In the genomic region with DNA sequence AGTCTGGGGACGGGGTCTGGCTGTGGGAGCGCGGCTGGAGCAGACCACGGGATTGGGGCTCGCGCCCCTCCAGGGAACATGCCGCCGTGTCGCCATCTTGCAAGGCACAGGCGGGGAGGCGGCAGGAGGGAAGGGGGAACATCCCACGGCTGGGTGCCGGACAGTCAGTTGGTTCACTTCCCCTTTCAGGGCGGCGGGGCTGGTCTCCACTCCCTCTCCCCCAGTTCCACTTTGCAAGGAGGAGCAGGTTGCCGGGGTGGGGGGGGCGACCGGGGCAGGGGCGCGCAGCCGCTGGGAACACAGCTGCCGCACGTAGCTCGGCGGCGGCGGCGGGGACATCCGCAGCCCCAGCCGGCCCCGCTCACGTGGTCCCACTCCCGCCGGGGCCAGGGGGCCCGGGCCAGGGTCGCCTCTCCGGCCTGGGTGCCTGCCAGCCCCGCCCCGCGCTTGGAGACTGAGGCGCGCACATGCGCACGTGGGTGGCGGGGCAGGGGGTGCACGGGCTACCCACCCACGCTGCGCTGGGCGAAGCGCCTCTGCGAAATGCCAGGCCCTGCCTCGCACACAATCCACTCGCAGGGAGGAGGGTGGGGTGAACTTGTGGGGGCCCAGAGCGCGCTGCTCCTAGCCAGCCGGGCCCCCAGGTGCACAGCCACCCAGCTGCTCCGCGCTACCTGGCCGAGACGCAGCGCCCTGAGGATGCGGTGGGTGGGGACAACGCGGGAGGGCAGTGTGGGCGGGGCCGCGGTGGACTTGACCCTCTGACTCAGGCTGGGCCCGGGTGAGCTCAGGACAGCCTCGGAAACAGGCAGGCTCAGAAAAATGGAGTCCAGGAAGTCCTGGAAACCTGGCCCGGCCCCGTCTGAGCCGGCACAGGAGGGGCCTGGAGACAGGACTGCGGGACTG, we compare ENCODE assay signal across 8 cellular contexts. TPM values are rescaled to one million over a fixed set of nuclear protein-coding genes. Genes with fewer than 3 reads are reported as not detected.
DNase-seq lines count a peak whose midpoint lies in the region; ATAC-seq, FAIRE-seq and TF ChIP-seq lines count a peak whose summit lies in the region.

No MANE protein-coding gene starts in this region.

- TF ChIP-seq EP300 in GM12878 (IDR thresholded peaks at IDR 0.05; ENCODE audit: borderline replicate concordance in 1 of 2, control insufficient read depth in 1 of 2, low read depth in 2 of 2, low read length in 2 of 2): no peak

- no TSS peak for BruUV-seq in GM12878 (replicated peaks; lab: Mats Ljungman, UMichigan)

- peak; percentile 72 for FAIRE-seq in GM12878 (lab: Jason Lieb, UNC)

- peaks cover 82% of the 10 kb centered on the region for H3K79me2 ChIP-seq in GM12878 (ENCODE audit: control insufficient read depth, insufficient read depth, low read length)

- peak overlapping the region; percentile 97 for H3K4me2 ChIP-seq in GM12878 (ENCODE audit: control insufficient read depth, insufficient read depth)

- H3K4me3 ChIP-seq in HAP-1: peak overlapping the region; percentile 6
- peak overlapping the region; percentile 65 for H3K4me3 ChIP-seq in SJCRH30
- H3K4me3 ChIP-seq in GM12878: peak overlapping the region; percentile 82
- peak overlapping the region; percentile 24; the same call in 1 of the 2 replicates for H3K4me3 ChIP-seq in iPS DF 6.9 (ENCODE audit: low read length)

- WGBS in GM12878 (ENCODE audit: insufficient coverage, insufficient replicate concordance, low lambda C conversion rate, missing lambda C conversion rate): 2% methylated on average over 56 of the region's 73 CpGs
- no CpG with 5 or more reads among the region's 73 CpGs for WGBS in iPS DF 6.9 (ENCODE audit: insufficient coverage, insufficient read length)

- peak overlapping the region; percentile 80 for H3K9ac ChIP-seq in GM12878 (ENCODE audit: control insufficient read depth, insufficient read depth, low read length)

- SMC1A ChIA-PET in GM12878 (lab: Charles Lee; ENCODE audit: uncharacterized antibody, unreplicated experiment): interaction anchor here (1.2 kb wide), 1 partner anchor 41 kb away, joined by 4 read pairs; no protein-coding TSS in a partner anchor

- CTCF ChIA-PET in GM12878 (lab: Yijun Ruan, JAX): interaction anchor here (0.9 to 2.8 kb wide), 3 partner anchors 8 to 86 kb away, joined by 3 to 11 read pairs (median 3); a partner anchor contains a TSS

- peak; percentile 83 to 89 for DNase-seq in AML-193 (lab: John Stamatoyannopoulos, UW)
- DNase-seq in HAP-1 (ENCODE audit: low spot score in 2 of 2): peak in 1 of 2 experiments; percentile 68
- DNase-seq in SJCRH30: peak; percentile 56 to 64
- no peak for DNase-seq in GM12878 (ENCODE audit: low read depth, low spot score)
- DNase-seq in iPS DF 6.9 (ENCODE audit: low read depth, low spot score): no peak
- peak; percentile 83 for DNase-seq in sciatic nerve (ENCODE audit: low spot score)
- no peak for DNase-seq in activated gamma-delta T cell (lab: John Stamatoyannopoulos, UW)
- DNase-seq in NCI-H526 treated with DMSO at 0.1 percent for 48 hours (lab: John Stamatoyannopoulos, UW): no peak

- H3K9me3 ChIP-seq in HAP-1: no peaks in the 10 kb centered on the region
- H3K9me3 ChIP-seq in SJCRH30 (replicated peaks): no peaks in the 10 kb centered on the region
- no peaks in the 10 kb centered on the region for H3K9me3 ChIP-seq in GM12878 (replicated peaks; ENCODE audit: control insufficient read depth, insufficient read depth, low read length)
- no peaks in the 10 kb centered on the region for H3K9me3 ChIP-seq in iPS DF 6.9 (ENCODE audit: control insufficient read depth, insufficient read depth, low read length)

- H3K36me3 ChIP-seq in HAP-1 (replicated peaks) (peaks cover 4% of the 10 kb centered on the region; the same call in 1 of the 2 replicates), SJCRH30 (no peaks in the 10 kb centered on the region), GM12878 (ENCODE audit: control insufficient read depth in 2 of 2, insufficient read depth in 2 of 2, low read length in 1 of 2) (peaks cover 0 to 1% of the 10 kb centered on the region in 2 experiments; a peak in 2 of 4 replicates), iPS DF 6.9 (ENCODE audit: control insufficient read depth, insufficient read depth, low read length) (no peaks in the 10 kb centered on the region)

- RAD21 ChIA-PET in GM12878 (lab: Charles Lee; ENCODE audit: unreplicated experiment): interaction anchor here (0.7 to 1.6 kb wide), 4 partner anchors 8 to 195 kb away, joined by 3 to 6 read pairs (median 4); no protein-coding TSS in a partner anchor

- in situ Hi-C loops in HAP-1 (cut with MboI; ENCODE audit: low sequenced_read_pairs) (no loop called here), GM12878 (cut with MboI) (loop anchor here (25.0 kb wide), 1 partner anchor 1505 kb away; a partner anchor contains a TSS)

- peak; percentile 57 for TF ChIP-seq POLR2A in GM12878 (IDR thresholded peaks at IDR 0.05; ENCODE audit: low read depth, low read length)

- H3K27me3 ChIP-seq in HAP-1 (ENCODE audit: low read depth) (no peaks in the 10 kb centered on the region), SJCRH30 (no peaks in the 10 kb centered on the region), GM12878 (replicated peaks in 1 of 2; ENCODE audit: control insufficient read depth in 2 of 2, insufficient read depth in 2 of 2, low read length in 1 of 2) (no peaks in the 10 kb centered on the region), iPS DF 6.9 (ENCODE audit: control insufficient read depth, insufficient read depth, low read length) (no peaks in the 10 kb centered on the region)

- peaks cover 7% of the 10 kb centered on the region; the same call in 1 of the 2 replicates for H4K20me1 ChIP-seq in GM12878 (ENCODE audit: control insufficient read depth, insufficient read depth)

- POLR2A ChIA-PET in GM12878 (lab: Charles Lee): interaction anchor here (0.6 to 2.6 kb wide), 6 partner anchors 8 to 238 kb away, joined by 3 to 15 read pairs (median 6); a partner anchor contains a TSS

- no peak for TF ChIP-seq CTCF in GM12878 (IDR thresholded peaks at IDR 0.05 in 2 of 3, conservative IDR thresholded peaks at IDR 0.05 in 1 of 3; ENCODE audit: control insufficient read depth in 2 of 3, extremely low read depth in 1 of 3, insufficient read depth in 1 of 3, low read depth in 3 of 3, low read length in 3 of 3)

- no peak for TF ChIP-seq RAD21 in GM12878 (IDR thresholded peaks at IDR 0.05; ENCODE audit: insufficient read depth, low read depth, low read length)

- H3K27ac ChIP-seq in SJCRH30: peak overlapping the region; percentile 56
- H3K27ac ChIP-seq in GM12878 (ENCODE audit: control insufficient read depth, insufficient read depth): peak overlapping the region; percentile 87
- H3K27ac ChIP-seq in iPS DF 6.9 (ENCODE audit: low read length): no peak overlapping the region

- intact Hi-C loops in GM12878 (cut with micrococcal nuclease; ENCODE audit: unreplicated experiment): no loop called here
- intact Hi-C loops in sciatic nerve (cut with DNase I): no loop called here

- peak overlapping the region; percentile 61 for H2AFZ ChIP-seq in GM12878 (ENCODE audit: control insufficient read depth, low read depth, low read length)

- peak; percentile 63 for ATAC-seq in GM12878
- ATAC-seq in sciatic nerve: no peak

- H3K4me1 ChIP-seq in HAP-1 (peaks cover 45% of the 10 kb centered on the region), SJCRH30 (peaks cover 15% of the 10 kb centered on the region), GM12878 (ENCODE audit: control insufficient read depth, insufficient read depth, low read length) (peaks cover 24% of the 10 kb centered on the region), iPS DF 6.9 (ENCODE audit: control insufficient read depth, insufficient read depth, low read length) (peaks cover 44% of the 10 kb centered on the region)

RNA-seq across cellular contexts. Expression of a gene that starts 6.4 kb away (rescaled TPM):
- total RNA-seq in SJCRH30 (2014; rRNA removed; shearing (Covaris generic)): 5.1 and 5.8 TPM in 2 replicates
- 4.1 and 5.1 TPM in 2 replicates for total RNA-seq in GM12878 (2013; cell fraction: nucleolus; rRNA removed)
- total RNA-seq in GM12878 (2014; rRNA removed) (5.4 and 6.2 TPM in 2 replicates), GM12878 (2014; rRNA removed; fragmentation: Illumina TruSeq; extraction: Trizol) (2.2 and 2.6 TPM in 2 replicates), GM12878 (2021) (37.6 and 41.2 TPM in 2 replicates), sciatic nerve (20.2 TPM)
- 2.1 TPM for polyA plus RNA-seq in GM12878 (2011; ENCODE audit: low read depth)
- polyA plus RNA-seq in GM12878 (2011; rRNA removed) (0.89 and 1.6 TPM in 2 replicates), GM12878 (2014; fragmentation: Illumina TruSeq; extraction: Trizol) (0.57 and 2.6 TPM in 2 replicates), GM12878 (2014; fragmentation: Nextera tagmentation; extraction: Ambion mirVana) (under 1 TPM; 0.03 to 0.24 TPM), GM12878 (2014; rRNA removed) (13.4 and 13.7 TPM in 2 replicates), GM12878 (2016; fragmentation: Nextera tagmentation; extraction: Ambion mirVana) (1 to 10 TPM; 2.1 to 2.5 TPM)
- 4.1 and 7.5 TPM in 2 replicates for polyA plus RNA-seq in GM12878 (2011; cell fraction: cytosol; rRNA removed)
- polyA plus RNA-seq in GM12878 (2011; cell fraction: nucleus; rRNA removed): 11.3 and 26.9 TPM in 2 replicates
- 9.1 and 13.8 TPM in 2 replicates for polyA plus RNA-seq in GM12878 (2012)
- polyA minus RNA-seq in GM12878 (2011; rRNA and poly(A)+ RNA removed): 0.59 and 1.9 TPM in 2 replicates
- 4.9 and 7.4 TPM in 2 replicates for polyA minus RNA-seq in GM12878 (2011; cell fraction: cytosol; rRNA and poly(A)+ RNA removed)
- polyA minus RNA-seq in GM12878 (2011; cell fraction: nucleus; rRNA and poly(A)+ RNA removed): 1.5 and 6.3 TPM in 2 replicates

RNA-seq across cellular contexts. Expression of a gene that starts 8.7 kb away (rescaled TPM):
- total RNA-seq in SJCRH30 (2014; rRNA removed; shearing (Covaris generic)): 17.7 and 19.1 TPM in 2 replicates
- 47.1 and 50.6 TPM in 2 replicates for total RNA-seq in GM12878 (2013; cell fraction: nucleolus; rRNA removed)
- total RNA-seq in GM12878 (2014; rRNA removed) (5.2 and 11.7 TPM in 2 replicates), GM12878 (2014; rRNA removed; fragmentation: Illumina TruSeq; extraction: Trizol) (6.4 and 8.5 TPM in 2 replicates), GM12878 (2021) (38.1 and 45.2 TPM in 2 replicates), sciatic nerve (34.2 TPM)
- polyA plus RNA-seq in GM12878 (2011; ENCODE audit: low read depth): 8.9 TPM
- polyA plus RNA-seq in GM12878 (2011; rRNA removed) (2.7 and 9.5 TPM in 2 replicates), GM12878 (2014; fragmentation: Illumina TruSeq; extraction: Trizol) (4.0 and 8.2 TPM in 2 replicates), GM12878 (2014; fragmentation: Nextera tagmentation; extraction: Ambion mirVana) (under 1 TPM; 0.03 to 0.64 TPM), GM12878 (2014; rRNA removed) (31.3 and 38.2 TPM in 2 replicates), GM12878 (2016; fragmentation: Nextera tagmentation; extraction: Ambion mirVana) (1 to 10 TPM; 3.7 to 8.4 TPM)
- polyA plus RNA-seq in GM12878 (2011; cell fraction: cytosol; rRNA removed): 16.1 and 17.2 TPM in 2 replicates
- 52.3 and 81.1 TPM in 2 replicates for polyA plus RNA-seq in GM12878 (2011; cell fraction: nucleus; rRNA removed)
- 23.8 and 34.3 TPM in 2 replicates for polyA plus RNA-seq in GM12878 (2012)
- 9.6 and 10.0 TPM in 2 replicates for polyA minus RNA-seq in GM12878 (2011; rRNA and poly(A)+ RNA removed)
- polyA minus RNA-seq in GM12878 (2011; cell fraction: cytosol; rRNA and poly(A)+ RNA removed): 10.0 and 14.4 TPM in 2 replicates
- 7.4 and 15.0 TPM in 2 replicates for polyA minus RNA-seq in GM12878 (2011; cell fraction: nucleus; rRNA and poly(A)+ RNA removed)

RNA-seq across cellular contexts. Expression of a gene that starts 28.3 kb away (rescaled TPM):
- 39.2 and 41.6 TPM in 2 replicates for total RNA-seq in SJCRH30 (2014; rRNA removed; shearing (Covaris generic))
- total RNA-seq in GM12878 (2013; cell fraction: nucleolus; rRNA removed): 25.8 and 29.5 TPM in 2 replicates
- total RNA-seq in GM12878 (2014; rRNA removed) (109 and 126 TPM in 2 replicates), GM12878 (2014; rRNA removed; fragmentation: Illumina TruSeq; extraction: Trizol) (5.6 and 7.0 TPM in 2 replicates), GM12878 (2021) (72.6 and 77.6 TPM in 2 replicates), sciatic nerve (78.9 TPM)
- polyA plus RNA-seq in GM12878 (2011; ENCODE audit: low read depth): 8.6 TPM
- polyA plus RNA-seq in GM12878 (2011; rRNA removed) (7.7 and 25.3 TPM in 2 replicates), GM12878 (2014; fragmentation: Illumina TruSeq; extraction: Trizol) (0.87 and 2.5 TPM in 2 replicates), GM12878 (2014; fragmentation: Nextera tagmentation; extraction: Ambion mirVana) (under 1 TPM in 1 of 2 experiments, not detected in 1; 0.13 TPM), GM12878 (2014; rRNA removed) (84.5 and 105 TPM in 2 replicates), GM12878 (2016; fragmentation: Nextera tagmentation; extraction: Ambion mirVana) (10 to 100 TPM; 28.8 to 45.7 TPM)
- polyA plus RNA-seq in GM12878 (2011; cell fraction: cytosol; rRNA removed): 45.6 and 92.1 TPM in 2 replicates
- 158 and 188 TPM in 2 replicates for polyA plus RNA-seq in GM12878 (2011; cell fraction: nucleus; rRNA removed)
- 36.2 and 44.0 TPM in 2 replicates for polyA plus RNA-seq in GM12878 (2012)
- 22.4 and 32.0 TPM in 2 replicates for polyA minus RNA-seq in GM12878 (2011; rRNA and poly(A)+ RNA removed)
- polyA minus RNA-seq in GM12878 (2011; cell fraction: cytosol; rRNA and poly(A)+ RNA removed): 21.4 and 26.9 TPM in 2 replicates
- 13.5 and 18.1 TPM in 2 replicates for polyA minus RNA-seq in GM12878 (2011; cell fraction: nucleus; rRNA and poly(A)+ RNA removed)

RNA-seq across cellular contexts. Expression of a gene that starts 44.9 kb away (rescaled TPM):
- total RNA-seq in SJCRH30 (2014; rRNA removed; shearing (Covaris generic)): 0.08 TPM in 1 of 2 replicates, not detected in the other
- total RNA-seq in GM12878 (2013; cell fraction: nucleolus; rRNA removed): 3.1 and 4.2 TPM in 2 replicates
- 0.38 and 0.51 TPM in 2 replicates for total RNA-seq in GM12878 (2014; rRNA removed)
- 0.36 and 0.74 TPM in 2 replicates for total RNA-seq in GM12878 (2014; rRNA removed; fragmentation: Illumina TruSeq; extraction: Trizol)
- total RNA-seq in GM12878 (2021): 1.0 and 1.7 TPM in 2 replicates
- 1.3 TPM for polyA plus RNA-seq in GM12878 (2011; ENCODE audit: low read depth)
- polyA plus RNA-seq in GM12878 (2011; rRNA removed): 0.86 and 1.6 TPM in 2 replicates
- polyA plus RNA-seq in GM12878 (2011; cell fraction: cytosol; rRNA removed): 2.6 TPM in 2 replicates
- polyA plus RNA-seq in GM12878 (2011; cell fraction: nucleus; rRNA removed): 6.1 and 6.5 TPM in 2 replicates
- 1.8 and 2.5 TPM in 2 replicates for polyA plus RNA-seq in GM12878 (2012)
- 0.43 and 0.48 TPM in 2 replicates for polyA plus RNA-seq in GM12878 (2014; fragmentation: Illumina TruSeq; extraction: Trizol)
- polyA plus RNA-seq in GM12878 (2014; fragmentation: Nextera tagmentation; extraction: Ambion mirVana): under 1 TPM; 0.13 to 0.34 TPM
- polyA plus RNA-seq in GM12878 (2014; rRNA removed): 0.76 and 1.3 TPM in 2 replicates
- polyA plus RNA-seq in GM12878 (2016; fragmentation: Nextera tagmentation; extraction: Ambion mirVana): 1 to 10 TPM in 1 of 2 experiments, under 1 TPM in 1; 0.54 to 1.0 TPM
- polyA minus RNA-seq in GM12878 (2011; rRNA and poly(A)+ RNA removed): 1.9 and 2.3 TPM in 2 replicates
- 0.73 and 2.3 TPM in 2 replicates for polyA minus RNA-seq in GM12878 (2011; cell fraction: cytosol; rRNA and poly(A)+ RNA removed)
- polyA minus RNA-seq in GM12878 (2011; cell fraction: nucleus; rRNA and poly(A)+ RNA removed): 0.73 and 1.1 TPM in 2 replicates
- total RNA-seq in sciatic nerve: 2.3 TPM

RNA-seq across cellular contexts. Expression of a gene that starts 48.2 kb away (rescaled TPM):
- 4.7 and 4.8 TPM in 2 replicates for total RNA-seq in SJCRH30 (2014; rRNA removed; shearing (Covaris generic))
- 26.1 and 30.8 TPM in 2 replicates for total RNA-seq in GM12878 (2013; cell fraction: nucleolus; rRNA removed)
- total RNA-seq in GM12878 (2014; rRNA removed) (3.8 and 5.6 TPM in 2 replicates), GM12878 (2014; rRNA removed; fragmentation: Illumina TruSeq; extraction: Trizol) (0.27 TPM in 1 of 2 replicates, not detected in the other), GM12878 (2021) (11.6 and 11.8 TPM in 2 replicates), sciatic nerve (4.3 TPM)
- 0.54 TPM for polyA plus RNA-seq in GM12878 (2011; ENCODE audit: low read depth)
- polyA plus RNA-seq in GM12878 (2011; rRNA removed) (0.13 and 0.46 TPM in 2 replicates), GM12878 (2014; fragmentation: Illumina TruSeq; extraction: Trizol) (not detected in 2 replicates), GM12878 (2014; fragmentation: Nextera tagmentation; extraction: Ambion mirVana) (not detected), GM12878 (2014; rRNA removed) (11.0 and 13.2 TPM in 2 replicates), GM12878 (2016; fragmentation: Nextera tagmentation; extraction: Ambion mirVana) (1 to 10 TPM; 7.7 to 8.9 TPM)
- polyA plus RNA-seq in GM12878 (2011; cell fraction: cytosol; rRNA removed): 1.1 and 2.1 TPM in 2 replicates
- 5.4 and 12.3 TPM in 2 replicates for polyA plus RNA-seq in GM12878 (2011; cell fraction: nucleus; rRNA removed)
- polyA plus RNA-seq in GM12878 (2012): 3.0 and 3.7 TPM in 2 replicates
- 0.62 TPM in 1 of 2 replicates, not detected in the other for polyA minus RNA-seq in GM12878 (2011; rRNA and poly(A)+ RNA removed)
- polyA minus RNA-seq in GM12878 (2011; cell fraction: cytosol; rRNA and poly(A)+ RNA removed): 1.1 and 1.5 TPM in 2 replicates
- polyA minus RNA-seq in GM12878 (2011; cell fraction: nucleus; rRNA and poly(A)+ RNA removed): 1.9 and 4.9 TPM in 2 replicates

Comparison
In these comparisons a context has a peak if more than half of its experiments do, and no peak if none do; other contexts are left out.
1. DNase-seq: peak in AML-193 (2 of 2), SJCRH30 (2 of 2) and sciatic nerve (single experiment); none in GM12878 (single experiment), iPS DF 6.9 (single experiment), activated gamma-delta T cell (single experiment) and NCI-H526 treated with DMSO at 0.1 percent for 48 hours (single experiment).
2. H3K4me3 ChIP-seq: peak in every context shown above with its lines; median percentile 82 in GM12878; 65 in SJCRH30; 24 in iPS DF 6.9; 6 in HAP-1.